Comparison of ENCODE assay signal across 1 cellular context in the genomic region with DNA sequence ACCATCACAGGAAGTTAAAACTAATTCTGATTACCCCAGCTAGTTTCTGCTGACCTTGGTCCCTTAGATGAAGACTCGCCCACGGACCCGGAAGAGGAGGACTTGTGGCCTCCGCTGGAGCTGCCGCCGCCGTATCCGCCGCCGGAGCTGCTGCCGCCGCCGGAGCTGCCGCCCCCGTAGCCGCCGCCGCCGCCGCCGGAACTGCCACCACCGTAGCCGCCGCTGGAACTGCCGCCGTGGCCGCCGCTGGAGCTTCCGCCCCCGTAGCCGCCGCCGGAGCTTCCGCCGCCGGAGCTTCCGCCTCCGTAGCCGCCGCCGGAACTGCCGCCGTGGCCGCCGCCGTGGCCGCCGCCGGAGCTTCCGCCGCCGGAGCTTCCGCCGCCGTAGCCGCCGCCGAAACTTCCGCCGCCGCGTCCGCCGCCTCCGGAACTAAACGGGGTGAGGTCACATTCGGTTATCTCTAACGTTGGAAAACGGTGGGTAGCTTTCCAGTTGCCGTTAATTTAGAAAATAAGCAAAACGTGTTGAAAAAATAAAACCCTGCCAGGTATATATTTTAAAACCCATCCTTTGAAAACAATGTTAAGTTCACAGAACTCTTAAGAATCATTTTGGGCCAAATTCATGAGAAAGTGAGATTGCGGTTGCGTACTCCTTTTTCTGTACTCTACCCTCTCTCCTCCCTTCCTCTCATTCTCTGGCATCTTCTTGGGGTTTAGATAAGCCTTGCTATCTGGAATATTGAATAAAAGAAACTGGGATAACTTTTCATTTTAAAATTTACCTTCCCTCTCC.
TF ChIP-seq lines count a peak whose summit lies in the region.

No MANE protein-coding gene starts in this region.

TF ChIP-seq in SK-N-SH treated with all-trans-retinoic acid at 6 μM for 48 hours, 23 proteins besides CTCF, POLR2A, EP300 and RAD21 (continued from another document):
- TF ChIP-seq PPARA (CRISPR knock-in tag; IDR thresholded peaks at IDR 0.05; ENCODE audit: borderline replicate concordance): peak; percentile 84
- no peak for TF ChIP-seq TCF4 (CRISPR knock-in tag; IDR thresholded peaks at IDR 0.05; ENCODE audit: borderline replicate concordance)
